In genomic region chr6:119077643-119078448, GRCh38 we compare ENCODE assay signal across 8 cellular contexts. TPM values are rescaled to one million over a fixed set of nuclear protein-coding genes. Genes with fewer than 3 reads are reported as not detected.
DNase-seq lines count a peak whose midpoint lies in the region; ATAC-seq and TF ChIP-seq lines count a peak whose summit lies in the region.

No MANE protein-coding gene starts in this region.

- no peak overlapping the region for H2BK5ac ChIP-seq in IMR-90 (ENCODE audit: low read depth, low read length, poor library complexity, severe bottlenecking)

- H2AK5ac ChIP-seq in IMR-90 (ENCODE audit: low read depth, low read length), result no peak overlapping the region

- TF ChIP-seq POLR2A in IMR-90 (IDR thresholded peaks at IDR 0.05; ENCODE audit: low read depth, low read length) (no peak), body of pancreas (IDR thresholded peaks at IDR 0.05) (peak in 2 of 3 donors; percentile 45 to 50), spleen (IDR thresholded peaks at IDR 0.05) (no peak)

- no peak overlapping the region for H4K8ac ChIP-seq in IMR-90 (ENCODE audit: low read depth in 2 of 2, low read length in 2 of 2)

- H3K4me3 ChIP-seq in IMR-90 (ENCODE audit: insufficient read depth, low read depth, low read length) (peak overlapping the region; percentile 48), body of pancreas (peak overlapping the region; percentile 43 to 47), spleen (peak overlapping the region; percentile 56 to 90 (median 76))

- H3K14ac ChIP-seq in IMR-90 (replicated peaks; ENCODE audit: low read depth, low read length), result no peak overlapping the region

- TF ChIP-seq CTCF in IMR-90 (conservative IDR thresholded peaks at IDR 0.05; ENCODE audit: low read depth, low read length) (no peak), body of pancreas (IDR thresholded peaks at IDR 0.05) (peak in 4 of 7 experiments; percentile 44 to 60 (median 56)), spleen (IDR thresholded peaks at IDR 0.05 in 8 of 11, conservative IDR thresholded peaks at IDR 0.05 in 3 of 11) (peak in 5 of 11 experiments; percentile 12 to 26 (median 18))

- H3K9me1 ChIP-seq in IMR-90 (ENCODE audit: insufficient read depth, low read length), result no peaks in the 10 kb centered on the region

- H2AK9ac ChIP-seq in IMR-90 (replicated peaks; ENCODE audit: low read depth, low read length, poor library complexity), result no peak overlapping the region

- H2BK20ac ChIP-seq in IMR-90 (ENCODE audit: low read depth, low read length), result no peak overlapping the region

- intact Hi-C loops in IMR-90 (cut with micrococcal nuclease), result loop anchor here (5.0 kb wide), 2 partner anchors 186 to 236 kb away; partner anchors contain the start of gene ASF1A
- intact Hi-C loops in body of pancreas (cut with DNase I), result no loop called here
- intact Hi-C loops in spleen (cut with DNase I; ENCODE audit: low total_unique reads), result no loop called here

- no peaks in the 10 kb centered on the region; the same call in 1 of the 2 replicates for H3K4me1 ChIP-seq in IMR-90 (ENCODE audit: control insufficient read depth, insufficient read depth, low read length)
- peaks cover 19% of the 10 kb centered on the region for H3K4me1 ChIP-seq in body of pancreas
- peaks cover 0 to 28% (median 17%) of the 10 kb centered on the region in 6 donors for H3K4me1 ChIP-seq in spleen

- POLR2A ChIA-PET in IMR-90 (lab: Charles Lee; ENCODE audit: unreplicated experiment), result no interaction called here

- no peak for TF ChIP-seq RAD21 in IMR-90 (IDR thresholded peaks at IDR 0.05; ENCODE audit: low read length)

- no peak overlapping the region for H3K56ac ChIP-seq in IMR-90 (ENCODE audit: extremely low read depth, insufficient read depth, low read length)

- no peaks in the 10 kb centered on the region for H3K79me1 ChIP-seq in IMR-90 (ENCODE audit: low read depth in 1 of 2, low read length in 2 of 2)

- H3K9me3 ChIP-seq in IMR-90 (ENCODE audit: control insufficient read depth, insufficient read depth, low read length), result no peaks in the 10 kb centered on the region
- H3K9me3 ChIP-seq in body of pancreas, result peaks cover 0 to under 1% (median 0%) of the 10 kb centered on the region in 3 donors
- H3K9me3 ChIP-seq in spleen, result peaks cover 0 to 10% (median 7%) of the 10 kb centered on the region in 8 donors

- H4K20me1 ChIP-seq in IMR-90 (ENCODE audit: insufficient read depth, low read length), result no peaks in the 10 kb centered on the region

- H2BK120ac ChIP-seq in IMR-90 (ENCODE audit: low read depth, low read length), result no peak overlapping the region

- H3K18ac ChIP-seq in IMR-90 (ENCODE audit: low read depth, low read length), result no peak overlapping the region

- 9% methylated on average over 16 of the region's 55 CpGs; no CpG with 5 or more reads in 1 of the 2 experiments for WGBS in IMR-90 (ENCODE audit: extremely low coverage in 2 of 2, insufficient read length in 1 of 2), 2 experiments
- WGBS in body of pancreas, 2 donors, result 1% methylated on average over 27 to 55 of the region's 55 CpGs
- 2 to 5% (median 3%) methylated on average over 35 to 55 of the region's 55 CpGs for WGBS in spleen, 5 donors

- H3K4ac ChIP-seq in IMR-90 (ENCODE audit: low read depth, low read length), result no peak overlapping the region

- peak overlapping the region; percentile 61 for H3K4me2 ChIP-seq in IMR-90 (ENCODE audit: low read depth, low read length)

- no TSS peak for BruUV-seq in IMR-90 (replicated peaks; lab: Mats Ljungman, UMichigan)

- H2AFZ ChIP-seq in IMR-90 (replicated peaks; ENCODE audit: low read length, poor library complexity), result peak overlapping the region; percentile 77

- H4K91ac ChIP-seq in IMR-90 (ENCODE audit: insufficient read depth, low read depth, low read length), result no peak overlapping the region

- DNase-seq in COLO668 (lab: John Stamatoyannopoulos, UW; ENCODE audit: unreplicated experiment) (peak; percentile 71), IMR-90 (no peak), T-helper 22 cell (ENCODE audit: low read depth) (peak; percentile 29), body of pancreas (peak; percentile 42 to 72 (median 54)), iPS-NIHi7 (ENCODE audit: extremely low spot score) (peak; percentile 70), spleen (peak; percentile 85), dedifferentiated amniotic fluid mesenchymal stem cell (ENCODE audit: extremely low spot score) (no peak)

- in situ Hi-C loops in IMR-90 (cut with MboI; ENCODE audit: low sequenced_read_pairs), result loop anchor here (25.0 kb wide), 1 partner anchor 816 kb away; no protein-coding TSS in a partner anchor

- no peak overlapping the region; the same call in 1 of the 2 replicates for H3K23ac ChIP-seq in IMR-90 (ENCODE audit: low read depth, low read length)

- H3K27me3 ChIP-seq in IMR-90 (ENCODE audit: control insufficient read depth, insufficient read depth, low read length) (peaks cover 24% of the 10 kb centered on the region), body of pancreas (no peaks in the 10 kb centered on the region), spleen (replicated peaks in 1 of 7) (peaks cover 0 to 31% (median 0%) of the 10 kb centered on the region in 7 donors)

- H3K9ac ChIP-seq in IMR-90 (ENCODE audit: low read depth, low read length), result no peak overlapping the region

- no peak overlapping the region for H2BK15ac ChIP-seq in IMR-90 (ENCODE audit: low read depth, low read length)

- H3K27ac ChIP-seq in IMR-90 (ENCODE audit: insufficient read depth, low read length) (no peak overlapping the region), body of pancreas (peak overlapping the region; percentile 45 to 84 (median 68)), spleen (peak overlapping the region in 4 of 8 donors; percentile 13 to 53 (median 30))

- H3K36me3 ChIP-seq in IMR-90 (ENCODE audit: control insufficient read depth, insufficient read depth, low read length) (no peaks in the 10 kb centered on the region), body of pancreas (replicated peaks in 1 of 2; ENCODE audit: insufficient read depth in 1 of 2, low read depth in 2 of 2) (no peaks in the 10 kb centered on the region), spleen (no peaks in the 10 kb centered on the region)

- dilution Hi-C loops in IMR-90 (cut with HindIII; ENCODE audit: low sequenced_read_pairs, unreplicated experiment), result no loop called here

- peak; percentile 38 for ATAC-seq in GM21381 (IDR thresholded peaks at IDR 0.05; ENCODE audit: unreplicated experiment)
- 0 out of 2 replicates have a peak, but pooled peaks have one; percentile 10 for ATAC-seq in IMR-90 (ENCODE audit: low read depth)
- peak; percentile 62 for ATAC-seq in body of pancreas

- CTCF ChIA-PET in IMR-90 (lab: Yijun Ruan, JAX), result no interaction called here

- no peak overlapping the region for H4K5ac ChIP-seq in IMR-90 (ENCODE audit: low read depth, low read length)

TF ChIP-seq in IMR-90, 13 proteins besides CTCF, POLR2A, EP300 and RAD21:
- TF ChIP-seq MXI1 (IDR thresholded peaks at IDR 0.05; ENCODE audit: borderline replicate concordance, low read depth, low read length), result no peak
- peak; percentile 59 for TF ChIP-seq CEBPB (IDR thresholded peaks at IDR 0.05; ENCODE audit: low read depth, low read length)

RNA-seq across cellular contexts. Expression of gene FAM184A, which starts 0.6 kb away (rescaled TPM):
- total RNA-seq in IMR-90 (2012; rRNA removed), result not detected in 2 replicates
- polyA plus RNA-seq in IMR-90 (2012; rRNA removed), result 0.03 and 0.07 TPM in 2 replicates
- 0.01 TPM in 1 of 2 replicates, not detected in the other for polyA plus RNA-seq in IMR-90 (2012; cell fraction: cytosol; rRNA removed)
- 0.02 and 0.11 TPM in 2 replicates for polyA plus RNA-seq in IMR-90 (2012; cell fraction: nucleus; rRNA removed; ENCODE audit: low replicate concordance)
- total RNA-seq in body of pancreas, result 1 to 10 TPM; 6.5 to 9.9 TPM
- 1 to 10 TPM in 5 of 7 donors, under 1 TPM in 2; 0.66 to 1.9 (median 1.0) TPM for total RNA-seq in spleen
- polyA plus RNA-seq in spleen, result 1 to 10 TPM; 1.0 to 2.0 (median 1.3) TPM

Comparison
In these comparisons a context has a peak if more than half of its experiments do, and no peak if none do; other contexts are left out.
1. DNase-seq: peak in COLO668 (single experiment), T-helper 22 cell (single experiment), body of pancreas (4 of 4), iPS-NIHi7 (single experiment) and spleen (single experiment); none in IMR-90 (single experiment) and dedifferentiated amniotic fluid mesenchymal stem cell (single experiment).
2. ATAC-seq: peak in every context shown above with its lines; median percentile 62 in body of pancreas; 38 in GM21381; 10 in IMR-90.
3. POLR2A ChIP-seq: peak in body of pancreas (2 of 3); none in IMR-90 (single experiment) and spleen (0 of 3).
4. Peak in every context shown above with its lines, with median percentiles within 50 percentile points of each other: H3K4me3 ChIP-seq.